1 cellular context compared by ENCODE assay signal in genomic region chr12:32000373-32001005, GRCh38.
A peak's percentile ranks its signal among the peaks of the same experiment; 100 is the strongest.
TF ChIP-seq lines count a peak whose summit lies in the region.

No MANE protein-coding gene starts in this region.

TF ChIP-seq in K562, 482 proteins besides CTCF, POLR2A, EP300 and RAD21 (continued from another document and continues in another):
- TF ChIP-seq, protein P1, sequence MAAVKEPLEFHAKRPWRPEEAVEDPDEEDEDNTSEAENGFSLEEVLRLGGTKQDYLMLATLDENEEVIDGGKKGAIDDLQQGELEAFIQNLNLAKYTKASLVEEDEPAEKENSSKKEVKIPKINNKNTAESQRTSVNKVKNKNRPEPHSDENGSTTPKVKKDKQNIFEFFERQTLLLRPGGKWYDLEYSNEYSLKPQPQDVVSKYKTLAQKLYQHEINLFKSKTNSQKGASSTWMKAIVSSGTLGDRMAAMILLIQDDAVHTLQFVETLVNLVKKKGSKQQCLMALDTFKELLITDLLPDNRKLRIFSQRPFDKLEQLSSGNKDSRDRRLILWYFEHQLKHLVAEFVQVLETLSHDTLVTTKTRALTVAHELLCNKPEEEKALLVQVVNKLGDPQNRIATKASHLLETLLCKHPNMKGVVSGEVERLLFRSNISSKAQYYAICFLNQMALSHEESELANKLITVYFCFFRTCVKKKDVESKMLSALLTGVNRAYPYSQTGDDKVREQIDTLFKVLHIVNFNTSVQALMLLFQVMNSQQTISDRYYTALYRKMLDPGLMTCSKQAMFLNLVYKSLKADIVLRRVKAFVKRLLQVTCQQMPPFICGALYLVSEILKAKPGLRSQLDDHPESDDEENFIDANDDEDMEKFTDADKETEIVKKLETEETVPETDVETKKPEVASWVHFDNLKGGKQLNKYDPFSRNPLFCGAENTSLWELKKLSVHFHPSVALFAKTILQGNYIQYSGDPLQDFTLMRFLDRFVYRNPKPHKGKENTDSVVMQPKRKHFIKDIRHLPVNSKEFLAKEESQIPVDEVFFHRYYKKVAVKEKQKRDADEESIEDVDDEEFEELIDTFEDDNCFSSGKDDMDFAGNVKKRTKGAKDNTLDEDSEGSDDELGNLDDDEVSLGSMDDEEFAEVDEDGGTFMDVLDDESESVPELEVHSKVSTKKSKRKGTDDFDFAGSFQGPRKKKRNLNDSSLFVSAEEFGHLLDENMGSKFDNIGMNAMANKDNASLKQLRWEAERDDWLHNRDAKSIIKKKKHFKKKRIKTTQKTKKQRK (IDR thresholded peaks at IDR 0.05; ENCODE audit: borderline replicate concordance, low read depth, low read length), result no peak
- TF ChIP-seq ZNF174 (CRISPR knock-in tag; IDR thresholded peaks at IDR 0.05) (no peak), WHSC1 (IDR thresholded peaks at IDR 0.05; ENCODE audit: low read length) (no peak), RBM25 (IDR thresholded peaks at IDR 0.05; ENCODE audit: low read depth, low read length, severe bottlenecking) (peak; percentile 52), PATZ1 (CRISPR knock-in tag; IDR thresholded peaks at IDR 0.05; ENCODE audit: borderline replicate concordance) (no peak), DPF2 (IDR thresholded peaks at IDR 0.05) (peak; percentile 97), ZKSCAN8 (CRISPR knock-in tag; IDR thresholded peaks at IDR 0.05) (no peak), ERF (CRISPR knock-in tag; IDR thresholded peaks at IDR 0.05) (no peak), ZC3H8 (IDR thresholded peaks at IDR 0.05) (no peak), TCFL5 (CRISPR knock-in tag; conservative IDR thresholded peaks at IDR 0.05) (no peak), SMAD4 (CRISPR knock-in tag; conservative IDR thresholded peaks at IDR 0.05) (peak; percentile 86), ZBTB34 (CRISPR knock-in tag; IDR thresholded peaks at IDR 0.05) (no peak), FOXJ3 (CRISPR knock-in tag; IDR thresholded peaks at IDR 0.05) (no peak), NR4A1 (CRISPR knock-in tag; IDR thresholded peaks at IDR 0.05) (no peak), NR4A1 (tag; IDR thresholded peaks at IDR 0.05) (no peak), ZNF311 (CRISPR knock-in tag; IDR thresholded peaks at IDR 0.05) (no peak), RBM17 (IDR thresholded peaks at IDR 0.05; ENCODE audit: borderline replicate concordance, low read depth, low read length) (no peak), TAL1 (IDR thresholded peaks at IDR 0.05) (peak; percentile 97), NFIC (IDR thresholded peaks at IDR 0.05) (peak; percentile 92), C11orf30 (IDR thresholded peaks at IDR 0.05; ENCODE audit: low read depth) (peak; percentile 96), ZNF830 (CRISPR knock-in tag; IDR thresholded peaks at IDR 0.05) (no peak), CBX3 (IDR thresholded peaks at IDR 0.05; ENCODE audit: borderline replicate concordance in 1 of 2, low read length in 2 of 2) (no peak; a peak in 2 of 3 replicates), ZNF133 (CRISPR knock-in tag; IDR thresholded peaks at IDR 0.05) (no peak), SRSF3 (IDR thresholded peaks at IDR 0.05; ENCODE audit: insufficient read depth, low read length) (no peak), TGIF2 (CRISPR knock-in tag; IDR thresholded peaks at IDR 0.05) (no peak), ZFP30 (CRISPR knock-in tag; IDR thresholded peaks at IDR 0.05; ENCODE audit: borderline replicate concordance) (no peak), NFE2 (IDR thresholded peaks at IDR 0.05; ENCODE audit: low read depth) (peak; percentile 95), ETS2 (tag; IDR thresholded peaks at IDR 0.05; ENCODE audit: borderline replicate concordance, poor library complexity, severe bottlenecking) (no peak), ZNF586 (CRISPR knock-in tag; conservative IDR thresholded peaks at IDR 0.05) (no peak), ZNF24 (IDR thresholded peaks at IDR 0.05) (no peak), SRSF7 (optimal IDR thresholded peaks at IDR 0.05; ENCODE audit: low read depth, low read length) (no peak), FOXA1 (IDR thresholded peaks at IDR 0.05; ENCODE audit: borderline replicate concordance) (no peak), ZNF592 (IDR thresholded peaks at IDR 0.05) (0 out of 2 replicates have a peak, but pooled peaks have one; percentile 31), NFYB (IDR thresholded peaks at IDR 0.05; ENCODE audit: extremely low read depth, insufficient read length) (no peak), XRCC4 (IDR thresholded peaks at IDR 0.05; ENCODE audit: extremely low read depth, insufficient read depth, insufficient read length) (no peak), RBM14 (IDR thresholded peaks at IDR 0.05; ENCODE audit: borderline replicate concordance, insufficient read depth, low read depth, low read length) (no peak), BCL6 (CRISPR knock-in tag; IDR thresholded peaks at IDR 0.05) (no peak)
- TF ChIP-seq, protein P2, sequence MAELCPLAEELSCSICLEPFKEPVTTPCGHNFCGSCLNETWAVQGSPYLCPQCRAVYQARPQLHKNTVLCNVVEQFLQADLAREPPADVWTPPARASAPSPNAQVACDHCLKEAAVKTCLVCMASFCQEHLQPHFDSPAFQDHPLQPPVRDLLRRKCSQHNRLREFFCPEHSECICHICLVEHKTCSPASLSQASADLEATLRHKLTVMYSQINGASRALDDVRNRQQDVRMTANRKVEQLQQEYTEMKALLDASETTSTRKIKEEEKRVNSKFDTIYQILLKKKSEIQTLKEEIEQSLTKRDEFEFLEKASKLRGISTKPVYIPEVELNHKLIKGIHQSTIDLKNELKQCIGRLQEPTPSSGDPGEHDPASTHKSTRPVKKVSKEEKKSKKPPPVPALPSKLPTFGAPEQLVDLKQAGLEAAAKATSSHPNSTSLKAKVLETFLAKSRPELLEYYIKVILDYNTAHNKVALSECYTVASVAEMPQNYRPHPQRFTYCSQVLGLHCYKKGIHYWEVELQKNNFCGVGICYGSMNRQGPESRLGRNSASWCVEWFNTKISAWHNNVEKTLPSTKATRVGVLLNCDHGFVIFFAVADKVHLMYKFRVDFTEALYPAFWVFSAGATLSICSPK (IDR thresholded peaks at IDR 0.05; ENCODE audit: borderline replicate concordance), result no peak
- TF ChIP-seq, protein P3, sequence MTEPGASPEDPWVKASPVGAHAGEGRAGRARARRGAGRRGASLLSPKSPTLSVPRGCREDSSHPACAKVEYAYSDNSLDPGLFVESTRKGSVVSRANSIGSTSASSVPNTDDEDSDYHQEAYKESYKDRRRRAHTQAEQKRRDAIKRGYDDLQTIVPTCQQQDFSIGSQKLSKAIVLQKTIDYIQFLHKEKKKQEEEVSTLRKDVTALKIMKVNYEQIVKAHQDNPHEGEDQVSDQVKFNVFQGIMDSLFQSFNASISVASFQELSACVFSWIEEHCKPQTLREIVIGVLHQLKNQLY (CRISPR knock-in tag; conservative IDR thresholded peaks at IDR 0.05), result no peak
- TF ChIP-seq, protein P4, sequence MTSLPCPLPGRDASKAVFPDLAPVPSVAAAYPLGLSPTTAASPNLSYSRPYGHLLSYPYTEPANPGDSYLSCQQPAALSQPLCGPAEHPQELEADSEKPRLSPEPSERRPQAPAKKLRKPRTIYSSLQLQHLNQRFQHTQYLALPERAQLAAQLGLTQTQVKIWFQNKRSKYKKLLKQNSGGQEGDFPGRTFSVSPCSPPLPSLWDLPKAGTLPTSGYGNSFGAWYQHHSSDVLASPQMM (CRISPR knock-in tag; IDR thresholded peaks at IDR 0.05), result no peak
- TF ChIP-seq, protein P5, sequence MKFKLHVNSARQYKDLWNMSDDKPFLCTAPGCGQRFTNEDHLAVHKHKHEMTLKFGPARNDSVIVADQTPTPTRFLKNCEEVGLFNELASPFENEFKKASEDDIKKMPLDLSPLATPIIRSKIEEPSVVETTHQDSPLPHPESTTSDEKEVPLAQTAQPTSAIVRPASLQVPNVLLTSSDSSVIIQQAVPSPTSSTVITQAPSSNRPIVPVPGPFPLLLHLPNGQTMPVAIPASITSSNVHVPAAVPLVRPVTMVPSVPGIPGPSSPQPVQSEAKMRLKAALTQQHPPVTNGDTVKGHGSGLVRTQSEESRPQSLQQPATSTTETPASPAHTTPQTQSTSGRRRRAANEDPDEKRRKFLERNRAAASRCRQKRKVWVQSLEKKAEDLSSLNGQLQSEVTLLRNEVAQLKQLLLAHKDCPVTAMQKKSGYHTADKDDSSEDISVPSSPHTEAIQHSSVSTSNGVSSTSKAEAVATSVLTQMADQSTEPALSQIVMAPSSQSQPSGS (CRISPR knock-in tag; IDR thresholded peaks at IDR 0.05), result no peak
- TF ChIP-seq, protein P6, sequence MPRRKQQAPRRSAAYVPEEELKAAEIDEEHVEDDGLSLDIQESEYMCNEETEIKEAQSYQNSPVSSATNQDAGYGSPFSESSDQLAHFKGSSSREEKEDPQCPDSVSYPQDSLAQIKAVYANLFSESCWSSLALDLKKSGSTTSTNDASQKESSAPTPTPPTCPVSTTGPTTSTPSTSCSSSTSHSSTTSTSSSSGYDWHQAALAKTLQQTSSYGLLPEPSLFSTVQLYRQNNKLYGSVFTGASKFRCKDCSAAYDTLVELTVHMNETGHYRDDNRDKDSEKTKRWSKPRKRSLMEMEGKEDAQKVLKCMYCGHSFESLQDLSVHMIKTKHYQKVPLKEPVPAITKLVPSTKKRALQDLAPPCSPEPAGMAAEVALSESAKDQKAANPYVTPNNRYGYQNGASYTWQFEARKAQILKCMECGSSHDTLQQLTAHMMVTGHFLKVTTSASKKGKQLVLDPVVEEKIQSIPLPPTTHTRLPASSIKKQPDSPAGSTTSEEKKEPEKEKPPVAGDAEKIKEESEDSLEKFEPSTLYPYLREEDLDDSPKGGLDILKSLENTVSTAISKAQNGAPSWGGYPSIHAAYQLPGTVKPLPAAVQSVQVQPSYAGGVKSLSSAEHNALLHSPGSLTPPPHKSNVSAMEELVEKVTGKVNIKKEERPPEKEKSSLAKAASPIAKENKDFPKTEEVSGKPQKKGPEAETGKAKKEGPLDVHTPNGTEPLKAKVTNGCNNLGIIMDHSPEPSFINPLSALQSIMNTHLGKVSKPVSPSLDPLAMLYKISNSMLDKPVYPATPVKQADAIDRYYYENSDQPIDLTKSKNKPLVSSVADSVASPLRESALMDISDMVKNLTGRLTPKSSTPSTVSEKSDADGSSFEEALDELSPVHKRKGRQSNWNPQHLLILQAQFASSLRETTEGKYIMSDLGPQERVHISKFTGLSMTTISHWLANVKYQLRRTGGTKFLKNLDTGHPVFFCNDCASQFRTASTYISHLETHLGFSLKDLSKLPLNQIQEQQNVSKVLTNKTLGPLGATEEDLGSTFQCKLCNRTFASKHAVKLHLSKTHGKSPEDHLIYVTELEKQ (CRISPR knock-in tag; IDR thresholded peaks at IDR 0.05), result no peak
- TF ChIP-seq, protein P7, sequence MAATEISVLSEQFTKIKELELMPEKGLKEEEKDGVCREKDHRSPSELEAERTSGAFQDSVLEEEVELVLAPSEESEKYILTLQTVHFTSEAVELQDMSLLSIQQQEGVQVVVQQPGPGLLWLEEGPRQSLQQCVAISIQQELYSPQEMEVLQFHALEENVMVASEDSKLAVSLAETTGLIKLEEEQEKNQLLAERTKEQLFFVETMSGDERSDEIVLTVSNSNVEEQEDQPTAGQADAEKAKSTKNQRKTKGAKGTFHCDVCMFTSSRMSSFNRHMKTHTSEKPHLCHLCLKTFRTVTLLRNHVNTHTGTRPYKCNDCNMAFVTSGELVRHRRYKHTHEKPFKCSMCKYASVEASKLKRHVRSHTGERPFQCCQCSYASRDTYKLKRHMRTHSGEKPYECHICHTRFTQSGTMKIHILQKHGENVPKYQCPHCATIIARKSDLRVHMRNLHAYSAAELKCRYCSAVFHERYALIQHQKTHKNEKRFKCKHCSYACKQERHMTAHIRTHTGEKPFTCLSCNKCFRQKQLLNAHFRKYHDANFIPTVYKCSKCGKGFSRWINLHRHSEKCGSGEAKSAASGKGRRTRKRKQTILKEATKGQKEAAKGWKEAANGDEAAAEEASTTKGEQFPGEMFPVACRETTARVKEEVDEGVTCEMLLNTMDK (IDR thresholded peaks at IDR 0.05; ENCODE audit: borderline replicate concordance, insufficient read depth, low read depth, low read length, poor library complexity, severe bottlenecking), result no peak
